1 cellular context compared by ENCODE assay signal in the genomic region with DNA sequence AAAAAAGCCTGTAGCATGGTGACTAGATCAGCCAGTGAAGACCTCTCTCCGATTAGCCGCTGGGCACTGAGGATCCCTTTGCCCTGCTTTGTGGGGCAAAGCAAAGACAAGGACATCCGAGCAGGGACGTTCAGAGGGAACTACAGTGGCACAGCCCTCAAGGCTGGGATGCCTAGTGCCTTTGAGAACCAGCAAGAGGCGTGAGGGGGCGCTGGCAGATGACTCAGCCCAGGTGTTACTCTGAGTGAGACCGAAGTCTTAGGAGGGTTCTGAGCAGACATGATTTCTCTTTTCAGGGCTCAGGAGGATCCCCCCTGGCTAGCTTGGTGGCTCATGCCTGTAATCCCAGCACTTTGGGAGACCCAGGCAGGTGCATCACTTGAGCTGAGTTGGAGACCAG.
TF ChIP-seq lines count a peak whose summit lies in the region.

No MANE protein-coding gene starts in this region.

TF ChIP-seq in H1, 55 proteins besides CTCF, POLR2A, EP300 and RAD21:
- TF ChIP-seq CBX8 (IDR thresholded peaks at IDR 0.05; ENCODE audit: borderline replicate concordance, low read depth, low read length) (no peak), SUZ12 (IDR thresholded peaks at IDR 0.05; ENCODE audit: low read length) (no peak), HDAC2 (IDR thresholded peaks at IDR 0.05; ENCODE audit: borderline replicate concordance in 1 of 2, low read depth in 2 of 2, low read length in 2 of 2) (no peak), CTBP2 (IDR thresholded peaks at IDR 0.05; ENCODE audit: borderline replicate concordance, insufficient read depth, insufficient read length, low read length) (no peak), TAF1 (IDR thresholded peaks at IDR 0.05; ENCODE audit: low read depth, low read length) (no peak), BACH1 (IDR thresholded peaks at IDR 0.05; ENCODE audit: low read length) (no peak), FOSL1 (IDR thresholded peaks at IDR 0.05; ENCODE audit: insufficient read depth, low read depth, low read length) (no peak), EGR1 (IDR thresholded peaks at IDR 0.05; ENCODE audit: borderline replicate concordance, low read depth, low read length) (no peak), SP2 (IDR thresholded peaks at IDR 0.05; ENCODE audit: low read length) (no peak), NRF1 (IDR thresholded peaks at IDR 0.05; ENCODE audit: low read depth, low read length) (no peak), CHD2 (IDR thresholded peaks at IDR 0.05; ENCODE audit: low read length) (no peak), TEAD4 (IDR thresholded peaks at IDR 0.05; ENCODE audit: low read depth, low read length) (no peak), JUN (IDR thresholded peaks at IDR 0.05; ENCODE audit: low read depth, low read length) (no peak)
- TF ChIP-seq, protein P1, sequence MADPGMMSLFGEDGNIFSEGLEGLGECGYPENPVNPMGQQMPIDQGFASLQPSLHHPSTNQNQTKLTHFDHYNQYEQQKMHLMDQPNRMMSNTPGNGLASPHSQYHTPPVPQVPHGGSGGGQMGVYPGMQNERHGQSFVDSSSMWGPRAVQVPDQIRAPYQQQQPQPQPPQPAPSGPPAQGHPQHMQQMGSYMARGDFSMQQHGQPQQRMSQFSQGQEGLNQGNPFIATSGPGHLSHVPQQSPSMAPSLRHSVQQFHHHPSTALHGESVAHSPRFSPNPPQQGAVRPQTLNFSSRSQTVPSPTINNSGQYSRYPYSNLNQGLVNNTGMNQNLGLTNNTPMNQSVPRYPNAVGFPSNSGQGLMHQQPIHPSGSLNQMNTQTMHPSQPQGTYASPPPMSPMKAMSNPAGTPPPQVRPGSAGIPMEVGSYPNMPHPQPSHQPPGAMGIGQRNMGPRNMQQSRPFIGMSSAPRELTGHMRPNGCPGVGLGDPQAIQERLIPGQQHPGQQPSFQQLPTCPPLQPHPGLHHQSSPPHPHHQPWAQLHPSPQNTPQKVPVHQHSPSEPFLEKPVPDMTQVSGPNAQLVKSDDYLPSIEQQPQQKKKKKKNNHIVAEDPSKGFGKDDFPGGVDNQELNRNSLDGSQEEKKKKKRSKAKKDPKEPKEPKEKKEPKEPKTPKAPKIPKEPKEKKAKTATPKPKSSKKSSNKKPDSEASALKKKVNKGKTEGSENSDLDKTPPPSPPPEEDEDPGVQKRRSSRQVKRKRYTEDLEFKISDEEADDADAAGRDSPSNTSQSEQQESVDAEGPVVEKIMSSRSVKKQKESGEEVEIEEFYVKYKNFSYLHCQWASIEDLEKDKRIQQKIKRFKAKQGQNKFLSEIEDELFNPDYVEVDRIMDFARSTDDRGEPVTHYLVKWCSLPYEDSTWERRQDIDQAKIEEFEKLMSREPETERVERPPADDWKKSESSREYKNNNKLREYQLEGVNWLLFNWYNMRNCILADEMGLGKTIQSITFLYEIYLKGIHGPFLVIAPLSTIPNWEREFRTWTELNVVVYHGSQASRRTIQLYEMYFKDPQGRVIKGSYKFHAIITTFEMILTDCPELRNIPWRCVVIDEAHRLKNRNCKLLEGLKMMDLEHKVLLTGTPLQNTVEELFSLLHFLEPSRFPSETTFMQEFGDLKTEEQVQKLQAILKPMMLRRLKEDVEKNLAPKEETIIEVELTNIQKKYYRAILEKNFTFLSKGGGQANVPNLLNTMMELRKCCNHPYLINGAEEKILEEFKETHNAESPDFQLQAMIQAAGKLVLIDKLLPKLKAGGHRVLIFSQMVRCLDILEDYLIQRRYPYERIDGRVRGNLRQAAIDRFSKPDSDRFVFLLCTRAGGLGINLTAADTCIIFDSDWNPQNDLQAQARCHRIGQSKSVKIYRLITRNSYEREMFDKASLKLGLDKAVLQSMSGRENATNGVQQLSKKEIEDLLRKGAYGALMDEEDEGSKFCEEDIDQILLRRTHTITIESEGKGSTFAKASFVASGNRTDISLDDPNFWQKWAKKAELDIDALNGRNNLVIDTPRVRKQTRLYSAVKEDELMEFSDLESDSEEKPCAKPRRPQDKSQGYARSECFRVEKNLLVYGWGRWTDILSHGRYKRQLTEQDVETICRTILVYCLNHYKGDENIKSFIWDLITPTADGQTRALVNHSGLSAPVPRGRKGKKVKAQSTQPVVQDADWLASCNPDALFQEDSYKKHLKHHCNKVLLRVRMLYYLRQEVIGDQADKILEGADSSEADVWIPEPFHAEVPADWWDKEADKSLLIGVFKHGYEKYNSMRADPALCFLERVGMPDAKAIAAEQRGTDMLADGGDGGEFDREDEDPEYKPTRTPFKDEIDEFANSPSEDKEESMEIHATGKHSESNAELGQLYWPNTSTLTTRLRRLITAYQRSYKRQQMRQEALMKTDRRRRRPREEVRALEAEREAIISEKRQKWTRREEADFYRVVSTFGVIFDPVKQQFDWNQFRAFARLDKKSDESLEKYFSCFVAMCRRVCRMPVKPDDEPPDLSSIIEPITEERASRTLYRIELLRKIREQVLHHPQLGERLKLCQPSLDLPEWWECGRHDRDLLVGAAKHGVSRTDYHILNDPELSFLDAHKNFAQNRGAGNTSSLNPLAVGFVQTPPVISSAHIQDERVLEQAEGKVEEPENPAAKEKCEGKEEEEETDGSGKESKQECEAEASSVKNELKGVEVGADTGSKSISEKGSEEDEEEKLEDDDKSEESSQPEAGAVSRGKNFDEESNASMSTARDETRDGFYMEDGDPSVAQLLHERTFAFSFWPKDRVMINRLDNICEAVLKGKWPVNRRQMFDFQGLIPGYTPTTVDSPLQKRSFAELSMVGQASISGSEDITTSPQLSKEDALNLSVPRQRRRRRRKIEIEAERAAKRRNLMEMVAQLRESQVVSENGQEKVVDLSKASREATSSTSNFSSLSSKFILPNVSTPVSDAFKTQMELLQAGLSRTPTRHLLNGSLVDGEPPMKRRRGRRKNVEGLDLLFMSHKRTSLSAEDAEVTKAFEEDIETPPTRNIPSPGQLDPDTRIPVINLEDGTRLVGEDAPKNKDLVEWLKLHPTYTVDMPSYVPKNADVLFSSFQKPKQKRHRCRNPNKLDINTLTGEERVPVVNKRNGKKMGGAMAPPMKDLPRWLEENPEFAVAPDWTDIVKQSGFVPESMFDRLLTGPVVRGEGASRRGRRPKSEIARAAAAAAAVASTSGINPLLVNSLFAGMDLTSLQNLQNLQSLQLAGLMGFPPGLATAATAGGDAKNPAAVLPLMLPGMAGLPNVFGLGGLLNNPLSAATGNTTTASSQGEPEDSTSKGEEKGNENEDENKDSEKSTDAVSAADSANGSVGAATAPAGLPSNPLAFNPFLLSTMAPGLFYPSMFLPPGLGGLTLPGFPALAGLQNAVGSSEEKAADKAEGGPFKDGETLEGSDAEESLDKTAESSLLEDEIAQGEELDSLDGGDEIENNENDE (IDR thresholded peaks at IDR 0.05; ENCODE audit: insufficient replicate concordance, low read length), result no peak
TF ChIP-seq in H1: peak in this region for 0.
